2 cellular contexts compared by ENCODE assay signal in the genomic region with DNA sequence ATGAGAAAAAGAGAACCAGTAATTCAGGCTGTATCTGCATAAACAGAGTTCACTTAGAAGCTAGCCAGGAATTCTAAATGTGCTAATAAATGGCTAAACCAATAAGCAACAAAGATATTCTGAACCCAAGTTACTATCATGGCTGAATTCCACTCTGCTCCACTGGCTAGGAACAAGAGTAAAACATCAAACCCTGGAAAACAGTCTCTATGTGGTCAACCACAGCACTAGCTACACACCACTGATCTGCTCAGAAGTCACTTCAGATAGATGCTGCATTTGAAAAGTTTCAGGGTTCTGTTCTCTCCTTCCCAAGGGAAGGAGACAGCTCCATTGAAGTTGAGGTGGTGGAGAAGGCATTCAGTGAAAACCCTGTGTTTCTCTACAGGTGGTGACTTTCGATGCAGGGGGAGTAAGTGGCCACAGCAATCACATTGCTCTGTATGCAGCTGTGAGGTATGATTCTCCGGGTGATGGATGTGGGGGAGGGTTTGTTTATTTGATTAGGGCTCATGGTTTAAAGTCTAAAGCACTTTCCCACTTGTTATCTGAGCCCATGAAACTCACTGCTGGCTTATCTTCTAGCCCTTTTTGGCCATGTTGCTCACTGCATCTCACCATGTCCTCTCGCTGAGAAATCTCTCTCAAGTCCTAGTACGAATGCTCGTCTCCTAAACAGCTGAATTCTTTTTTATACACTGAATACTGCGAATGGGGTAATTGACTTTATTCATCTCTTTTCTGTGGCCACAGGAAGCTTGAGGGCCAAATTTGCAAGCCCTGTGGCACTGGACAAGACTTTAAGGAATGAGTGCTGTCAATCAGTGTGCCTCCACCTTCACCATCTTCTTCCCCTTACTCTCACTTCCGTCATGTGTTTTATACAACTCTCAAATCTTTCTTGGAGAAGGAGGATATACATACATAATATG.
TF ChIP-seq lines count a peak whose summit lies in the region.

No MANE protein-coding gene starts in this region.

TF ChIP-seq in HEK293T, 16 proteins besides CTCF, POLR2A, EP300 and RAD21:
- TF ChIP-seq, protein P1, sequence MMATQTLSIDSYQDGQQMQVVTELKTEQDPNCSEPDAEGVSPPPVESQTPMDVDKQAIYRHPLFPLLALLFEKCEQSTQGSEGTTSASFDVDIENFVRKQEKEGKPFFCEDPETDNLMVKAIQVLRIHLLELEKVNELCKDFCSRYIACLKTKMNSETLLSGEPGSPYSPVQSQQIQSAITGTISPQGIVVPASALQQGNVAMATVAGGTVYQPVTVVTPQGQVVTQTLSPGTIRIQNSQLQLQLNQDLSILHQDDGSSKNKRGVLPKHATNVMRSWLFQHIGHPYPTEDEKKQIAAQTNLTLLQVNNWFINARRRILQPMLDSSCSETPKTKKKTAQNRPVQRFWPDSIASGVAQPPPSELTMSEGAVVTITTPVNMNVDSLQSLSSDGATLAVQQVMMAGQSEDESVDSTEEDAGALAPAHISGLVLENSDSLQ (IDR thresholded peaks at IDR 0.05) = no peak; the same call in 1 of the 2 replicates
- no peak for TF ChIP-seq SP1 (IDR thresholded peaks at IDR 0.05)
- TF ChIP-seq LEF1 (IDR thresholded peaks at IDR 0.05; ENCODE audit: borderline replicate concordance) = no peak
- TF ChIP-seq TARDBP (IDR thresholded peaks at IDR 0.05) = no peak
- no peak for TF ChIP-seq FOXK2 (IDR thresholded peaks at IDR 0.05)
- no peak for TF ChIP-seq ZNF384 (IDR thresholded peaks at IDR 0.05)
- no peak for TF ChIP-seq HDGF (IDR thresholded peaks at IDR 0.05; ENCODE audit: borderline replicate concordance)
- TF ChIP-seq BHLHE40 (IDR thresholded peaks at IDR 0.05; ENCODE audit: borderline replicate concordance) = no peak
- no peak for TF ChIP-seq ELF4 (IDR thresholded peaks at IDR 0.05)
- no peak for TF ChIP-seq FOXM1 (IDR thresholded peaks at IDR 0.05; ENCODE audit: borderline replicate concordance)
- TF ChIP-seq L3MBTL2 (conservative IDR thresholded peaks at IDR 0.05) = no peak

TF ChIP-seq in HepG2, 621 proteins besides CTCF, POLR2A, EP300 and RAD21 (continued from another document and continues in another):
- TF ChIP-seq JARID2 (CRISPR knock-in tag; IDR thresholded peaks at IDR 0.05; ENCODE audit: insufficient replicate concordance) = no peak
- no peak for TF ChIP-seq HNRNPLL (IDR thresholded peaks at IDR 0.05; ENCODE audit: low read depth, low read length, poor library complexity, severe bottlenecking)
- TF ChIP-seq ZNF12 (CRISPR knock-in tag; IDR thresholded peaks at IDR 0.05) = peak; percentile 88
- TF ChIP-seq ZNF430 (CRISPR knock-in tag; IDR thresholded peaks at IDR 0.05) = peak; percentile 71; the same call in 1 of the 2 replicates
- peak; percentile 57; the same call in 1 of the 2 replicates for TF ChIP-seq ZSCAN9 (CRISPR knock-in tag; IDR thresholded peaks at IDR 0.05; ENCODE audit: borderline replicate concordance)
- 0 out of 2 replicates have a peak, but pooled peaks have one; percentile 32 for TF ChIP-seq NFIC (IDR thresholded peaks at IDR 0.05; ENCODE audit: low read length)
- TF ChIP-seq LCORL (IDR thresholded peaks at IDR 0.05) = no peak
- peak; percentile 75 for TF ChIP-seq LCORL (CRISPR knock-in tag; IDR thresholded peaks at IDR 0.05)
- TF ChIP-seq, protein P2, sequence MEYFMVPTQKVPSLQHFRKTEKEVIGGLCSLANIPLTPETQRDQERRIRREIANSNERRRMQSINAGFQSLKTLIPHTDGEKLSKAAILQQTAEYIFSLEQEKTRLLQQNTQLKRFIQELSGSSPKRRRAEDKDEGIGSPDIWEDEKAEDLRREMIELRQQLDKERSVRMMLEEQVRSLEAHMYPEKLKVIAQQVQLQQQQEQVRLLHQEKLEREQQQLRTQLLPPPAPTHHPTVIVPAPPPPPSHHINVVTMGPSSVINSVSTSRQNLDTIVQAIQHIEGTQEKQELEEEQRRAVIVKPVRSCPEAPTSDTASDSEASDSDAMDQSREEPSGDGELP (IDR thresholded peaks at IDR 0.05; ENCODE audit: borderline replicate concordance, low read depth) = peak; percentile 89
- TF ChIP-seq, protein P3, sequence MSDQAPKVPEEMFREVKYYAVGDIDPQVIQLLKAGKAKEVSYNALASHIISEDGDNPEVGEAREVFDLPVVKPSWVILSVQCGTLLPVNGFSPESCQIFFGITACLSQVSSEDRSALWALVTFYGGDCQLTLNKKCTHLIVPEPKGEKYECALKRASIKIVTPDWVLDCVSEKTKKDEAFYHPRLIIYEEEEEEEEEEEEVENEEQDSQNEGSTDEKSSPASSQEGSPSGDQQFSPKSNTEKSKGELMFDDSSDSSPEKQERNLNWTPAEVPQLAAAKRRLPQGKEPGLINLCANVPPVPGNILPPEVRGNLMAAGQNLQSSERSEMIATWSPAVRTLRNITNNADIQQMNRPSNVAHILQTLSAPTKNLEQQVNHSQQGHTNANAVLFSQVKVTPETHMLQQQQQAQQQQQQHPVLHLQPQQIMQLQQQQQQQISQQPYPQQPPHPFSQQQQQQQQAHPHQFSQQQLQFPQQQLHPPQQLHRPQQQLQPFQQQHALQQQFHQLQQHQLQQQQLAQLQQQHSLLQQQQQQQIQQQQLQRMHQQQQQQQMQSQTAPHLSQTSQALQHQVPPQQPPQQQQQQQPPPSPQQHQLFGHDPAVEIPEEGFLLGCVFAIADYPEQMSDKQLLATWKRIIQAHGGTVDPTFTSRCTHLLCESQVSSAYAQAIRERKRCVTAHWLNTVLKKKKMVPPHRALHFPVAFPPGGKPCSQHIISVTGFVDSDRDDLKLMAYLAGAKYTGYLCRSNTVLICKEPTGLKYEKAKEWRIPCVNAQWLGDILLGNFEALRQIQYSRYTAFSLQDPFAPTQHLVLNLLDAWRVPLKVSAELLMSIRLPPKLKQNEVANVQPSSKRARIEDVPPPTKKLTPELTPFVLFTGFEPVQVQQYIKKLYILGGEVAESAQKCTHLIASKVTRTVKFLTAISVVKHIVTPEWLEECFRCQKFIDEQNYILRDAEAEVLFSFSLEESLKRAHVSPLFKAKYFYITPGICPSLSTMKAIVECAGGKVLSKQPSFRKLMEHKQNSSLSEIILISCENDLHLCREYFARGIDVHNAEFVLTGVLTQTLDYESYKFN (CRISPR knock-in tag; conservative IDR thresholded peaks at IDR 0.05) = peak; percentile 97
- TF ChIP-seq POLR2AphosphoS5 (IDR thresholded peaks at IDR 0.05; ENCODE audit: low read depth, low read length) = peak; percentile 53
- TF ChIP-seq AKAP8 (CRISPR knock-in tag; IDR thresholded peaks at IDR 0.05) = no peak
- TF ChIP-seq RCOR2 (CRISPR knock-in tag; IDR thresholded peaks at IDR 0.05) = peak; percentile 54; the same call in 1 of the 2 replicates
- TF ChIP-seq SAFB2 (CRISPR knock-in tag; IDR thresholded peaks at IDR 0.05; ENCODE audit: borderline replicate concordance, low read depth) = 0 out of 2 replicates have a peak, but pooled peaks have one; percentile 40
- 0 out of 2 replicates have a peak, but pooled peaks have one; percentile 61 for TF ChIP-seq SALL2 (CRISPR knock-in tag; IDR thresholded peaks at IDR 0.05)
- TF ChIP-seq ZMYM4 (CRISPR knock-in tag; IDR thresholded peaks at IDR 0.05) = peak; percentile 34; the same call in 1 of the 2 replicates
- peak; percentile 66; the same call in 1 of the 2 replicates for TF ChIP-seq ZNF335 (CRISPR knock-in tag; IDR thresholded peaks at IDR 0.05)
- peak; percentile 63; the same call in 1 of the 2 replicates for TF ChIP-seq ZNF761 (CRISPR knock-in tag; conservative IDR thresholded peaks at IDR 0.05)
- TF ChIP-seq ARNTL (CRISPR knock-in tag; IDR thresholded peaks at IDR 0.05) = peak; percentile 77
- peak; percentile 33; the same call in 1 of the 2 replicates for TF ChIP-seq MIER2 (CRISPR knock-in tag; IDR thresholded peaks at IDR 0.05)
- TF ChIP-seq SALL1 (CRISPR knock-in tag; IDR thresholded peaks at IDR 0.05) = peak; percentile 81
- TF ChIP-seq, protein P4, sequence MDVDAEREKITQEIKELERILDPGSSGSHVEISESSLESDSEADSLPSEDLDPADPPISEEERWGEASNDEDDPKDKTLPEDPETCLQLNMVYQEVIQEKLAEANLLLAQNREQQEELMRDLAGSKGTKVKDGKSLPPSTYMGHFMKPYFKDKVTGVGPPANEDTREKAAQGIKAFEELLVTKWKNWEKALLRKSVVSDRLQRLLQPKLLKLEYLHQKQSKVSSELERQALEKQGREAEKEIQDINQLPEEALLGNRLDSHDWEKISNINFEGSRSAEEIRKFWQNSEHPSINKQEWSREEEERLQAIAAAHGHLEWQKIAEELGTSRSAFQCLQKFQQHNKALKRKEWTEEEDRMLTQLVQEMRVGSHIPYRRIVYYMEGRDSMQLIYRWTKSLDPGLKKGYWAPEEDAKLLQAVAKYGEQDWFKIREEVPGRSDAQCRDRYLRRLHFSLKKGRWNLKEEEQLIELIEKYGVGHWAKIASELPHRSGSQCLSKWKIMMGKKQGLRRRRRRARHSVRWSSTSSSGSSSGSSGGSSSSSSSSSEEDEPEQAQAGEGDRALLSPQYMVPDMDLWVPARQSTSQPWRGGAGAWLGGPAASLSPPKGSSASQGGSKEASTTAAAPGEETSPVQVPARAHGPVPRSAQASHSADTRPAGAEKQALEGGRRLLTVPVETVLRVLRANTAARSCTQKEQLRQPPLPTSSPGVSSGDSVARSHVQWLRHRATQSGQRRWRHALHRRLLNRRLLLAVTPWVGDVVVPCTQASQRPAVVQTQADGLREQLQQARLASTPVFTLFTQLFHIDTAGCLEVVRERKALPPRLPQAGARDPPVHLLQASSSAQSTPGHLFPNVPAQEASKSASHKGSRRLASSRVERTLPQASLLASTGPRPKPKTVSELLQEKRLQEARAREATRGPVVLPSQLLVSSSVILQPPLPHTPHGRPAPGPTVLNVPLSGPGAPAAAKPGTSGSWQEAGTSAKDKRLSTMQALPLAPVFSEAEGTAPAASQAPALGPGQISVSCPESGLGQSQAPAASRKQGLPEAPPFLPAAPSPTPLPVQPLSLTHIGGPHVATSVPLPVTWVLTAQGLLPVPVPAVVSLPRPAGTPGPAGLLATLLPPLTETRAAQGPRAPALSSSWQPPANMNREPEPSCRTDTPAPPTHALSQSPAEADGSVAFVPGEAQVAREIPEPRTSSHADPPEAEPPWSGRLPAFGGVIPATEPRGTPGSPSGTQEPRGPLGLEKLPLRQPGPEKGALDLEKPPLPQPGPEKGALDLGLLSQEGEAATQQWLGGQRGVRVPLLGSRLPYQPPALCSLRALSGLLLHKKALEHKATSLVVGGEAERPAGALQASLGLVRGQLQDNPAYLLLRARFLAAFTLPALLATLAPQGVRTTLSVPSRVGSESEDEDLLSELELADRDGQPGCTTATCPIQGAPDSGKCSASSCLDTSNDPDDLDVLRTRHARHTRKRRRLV (CRISPR knock-in tag; IDR thresholded peaks at IDR 0.05) = 0 out of 2 replicates have a peak, but pooled peaks have one; percentile 27
- TF ChIP-seq DPF2 (CRISPR knock-in tag; IDR thresholded peaks at IDR 0.05; ENCODE audit: borderline replicate concordance, low read depth) = peak; percentile 68; the same call in 1 of the 2 replicates
- no peak for TF ChIP-seq ZNF121 (CRISPR knock-in tag; IDR thresholded peaks at IDR 0.05)
- TF ChIP-seq ZNF329 (CRISPR knock-in tag; IDR thresholded peaks at IDR 0.05; ENCODE audit: low read depth) = no peak
- TF ChIP-seq, protein P5, sequence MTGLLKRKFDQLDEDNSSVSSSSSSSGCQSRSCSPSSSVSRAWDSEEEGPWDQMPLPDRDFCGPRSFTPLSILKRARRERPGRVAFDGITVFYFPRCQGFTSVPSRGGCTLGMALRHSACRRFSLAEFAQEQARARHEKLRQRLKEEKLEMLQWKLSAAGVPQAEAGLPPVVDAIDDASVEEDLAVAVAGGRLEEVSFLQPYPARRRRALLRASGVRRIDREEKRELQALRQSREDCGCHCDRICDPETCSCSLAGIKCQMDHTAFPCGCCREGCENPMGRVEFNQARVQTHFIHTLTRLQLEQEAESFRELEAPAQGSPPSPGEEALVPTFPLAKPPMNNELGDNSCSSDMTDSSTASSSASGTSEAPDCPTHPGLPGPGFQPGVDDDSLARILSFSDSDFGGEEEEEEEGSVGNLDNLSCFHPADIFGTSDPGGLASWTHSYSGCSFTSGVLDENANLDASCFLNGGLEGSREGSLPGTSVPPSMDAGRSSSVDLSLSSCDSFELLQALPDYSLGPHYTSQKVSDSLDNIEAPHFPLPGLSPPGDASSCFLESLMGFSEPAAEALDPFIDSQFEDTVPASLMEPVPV (CRISPR knock-in tag; IDR thresholded peaks at IDR 0.05) = no peak
- peak; percentile 62 for TF ChIP-seq PHF21A (CRISPR knock-in tag; IDR thresholded peaks at IDR 0.05)
- no peak for TF ChIP-seq POLR2AphosphoS2 (IDR thresholded peaks at IDR 0.05; ENCODE audit: low read depth, low read length)
- TF ChIP-seq, protein P6, sequence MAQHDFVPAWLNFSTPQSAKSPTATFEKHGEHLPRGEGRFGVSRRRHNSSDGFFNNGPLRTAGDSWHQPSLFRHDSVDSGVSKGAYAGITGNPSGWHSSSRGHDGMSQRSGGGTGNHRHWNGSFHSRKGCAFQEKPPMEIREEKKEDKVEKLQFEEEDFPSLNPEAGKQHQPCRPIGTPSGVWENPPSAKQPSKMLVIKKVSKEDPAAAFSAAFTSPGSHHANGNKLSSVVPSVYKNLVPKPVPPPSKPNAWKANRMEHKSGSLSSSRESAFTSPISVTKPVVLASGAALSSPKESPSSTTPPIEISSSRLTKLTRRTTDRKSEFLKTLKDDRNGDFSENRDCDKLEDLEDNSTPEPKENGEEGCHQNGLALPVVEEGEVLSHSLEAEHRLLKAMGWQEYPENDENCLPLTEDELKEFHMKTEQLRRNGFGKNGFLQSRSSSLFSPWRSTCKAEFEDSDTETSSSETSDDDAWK (CRISPR knock-in tag; IDR thresholded peaks at IDR 0.05) = no peak
- peak; percentile 61; the same call in 1 of the 2 replicates for TF ChIP-seq ZNF878 (CRISPR knock-in tag; IDR thresholded peaks at IDR 0.05)
- peak; percentile 83 for TF ChIP-seq TEAD3 (CRISPR knock-in tag; optimal IDR thresholded peaks at IDR 0.05; ENCODE audit: borderline replicate concordance)
- TF ChIP-seq ZNF644 (CRISPR knock-in tag; IDR thresholded peaks at IDR 0.05; ENCODE audit: low read depth) = peak; percentile 40; the same call in 1 of the 2 replicates
- TF ChIP-seq, protein P7, sequence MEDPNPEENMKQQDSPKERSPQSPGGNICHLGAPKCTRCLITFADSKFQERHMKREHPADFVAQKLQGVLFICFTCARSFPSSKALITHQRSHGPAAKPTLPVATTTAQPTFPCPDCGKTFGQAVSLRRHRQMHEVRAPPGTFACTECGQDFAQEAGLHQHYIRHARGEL (CRISPR knock-in tag; IDR thresholded peaks at IDR 0.05) = no peak
- TF ChIP-seq JUN (CRISPR knock-in tag; IDR thresholded peaks at IDR 0.05) = peak; percentile 70
- 0 out of 2 replicates have a peak, but pooled peaks have one; percentile 65 for TF ChIP-seq ZNF678 (CRISPR knock-in tag; IDR thresholded peaks at IDR 0.05)
- TF ChIP-seq, protein P8, sequence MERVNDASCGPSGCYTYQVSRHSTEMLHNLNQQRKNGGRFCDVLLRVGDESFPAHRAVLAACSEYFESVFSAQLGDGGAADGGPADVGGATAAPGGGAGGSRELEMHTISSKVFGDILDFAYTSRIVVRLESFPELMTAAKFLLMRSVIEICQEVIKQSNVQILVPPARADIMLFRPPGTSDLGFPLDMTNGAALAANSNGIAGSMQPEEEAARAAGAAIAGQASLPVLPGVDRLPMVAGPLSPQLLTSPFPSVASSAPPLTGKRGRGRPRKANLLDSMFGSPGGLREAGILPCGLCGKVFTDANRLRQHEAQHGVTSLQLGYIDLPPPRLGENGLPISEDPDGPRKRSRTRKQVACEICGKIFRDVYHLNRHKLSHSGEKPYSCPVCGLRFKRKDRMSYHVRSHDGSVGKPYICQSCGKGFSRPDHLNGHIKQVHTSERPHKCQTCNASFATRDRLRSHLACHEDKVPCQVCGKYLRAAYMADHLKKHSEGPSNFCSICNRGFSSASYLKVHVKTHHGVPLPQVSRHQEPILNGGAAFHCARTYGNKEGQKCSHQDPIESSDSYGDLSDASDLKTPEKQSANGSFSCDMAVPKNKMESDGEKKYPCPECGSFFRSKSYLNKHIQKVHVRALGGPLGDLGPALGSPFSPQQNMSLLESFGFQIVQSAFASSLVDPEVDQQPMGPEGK (CRISPR knock-in tag; IDR thresholded peaks at IDR 0.05) = peak; percentile 79
- peak; percentile 60; the same call in 1 of the 2 replicates for TF ChIP-seq ZNF501 (CRISPR knock-in tag; IDR thresholded peaks at IDR 0.05)
- peak; percentile 82; the same call in 1 of the 2 replicates for TF ChIP-seq FOXO1 (CRISPR knock-in tag; IDR thresholded peaks at IDR 0.05)
- no peak for TF ChIP-seq ZNF598 (CRISPR knock-in tag; IDR thresholded peaks at IDR 0.05; ENCODE audit: borderline replicate concordance)
